In genomic region chr7:155846156-155846555, GRCh38 we compare ENCODE assay signal across 40 cellular contexts. TPM values are rescaled to one million over a fixed set of nuclear protein-coding genes. Genes with fewer than 3 reads are reported as not detected.
"Had no signal": no experiment of that assay in that cellular context is flagged by ENCODE, and none has a peak within 500 bp of the region (broad histone marks: within the 10 kb centered on the region; RNA-seq: fewer than 3 reads in every experiment).

No MANE protein-coding gene starts in this region.

- H3K9me3 ChIP-seq: body of pancreas, breast epithelium, MG63 had no signal

- H3K27me3 Mint-ChIP-seq: activated CD4-positive, alpha-beta memory T cell treated with anti-CD3 and anti-CD28 coated beads, Interleukin-2, amount 10 ng/mL, durations not matched to agents 7 days and 5 days; activated CD8-positive, alpha-beta memory T cell treated with anti-CD3 and anti-CD28 coated beads, Interleukin-2, amount 10 ng/mL, durations not matched to agents 7 days and 5 days had no signal

- H3K9me3 Mint-ChIP-seq: activated CD4-positive, alpha-beta memory T cell treated with anti-CD3 and anti-CD28 coated beads, Interleukin-2, amount 10 ng/mL, durations not matched to agents 7 days and 5 days; activated naive CD4-positive, alpha-beta T cell treated with anti-CD3 and anti-CD28 coated beads, Interleukin-2, amount 50 U/mL, for 24 hours; activated naive CD8-positive, alpha-beta T cell treated with anti-CD3 and anti-CD28 coated beads, Interleukin-2, amount 10 ng/mL, durations not matched to agents 7 days and 5 days had no signal

- H3K4me1 Mint-ChIP-seq: activated CD4-positive, alpha-beta memory T cell treated with anti-CD3 and anti-CD28 coated beads, Interleukin-2, amount 10 ng/mL, durations not matched to agents 7 days and 5 days; activated CD8-positive, alpha-beta memory T cell treated with anti-CD3 and anti-CD28 coated beads, Interleukin-2, amount 10 ng/mL, durations not matched to agents 7 days and 5 days; activated naive CD4-positive, alpha-beta T cell treated with anti-CD3 and anti-CD28 coated beads, Interleukin-2, amount 50 U/mL, for 24 hours; activated naive CD8-positive, alpha-beta T cell treated with anti-CD3 and anti-CD28 coated beads, Interleukin-2, amount 10 ng/mL, durations not matched to agents 7 days and 5 days had no signal

- H3K4me2 ChIP-seq: PC-9 had no signal

- ATAC-seq: activated CD8-positive, alpha-beta memory T cell treated with anti-CD3 and anti-CD28 coated beads, Interleukin-2, amount 10 ng/mL, durations not matched to agents 7 days and 5 days; body of pancreas had no signal

- H3K4me3 ChIP-seq: body of pancreas, breast epithelium, MG63, PC-9 had no signal

- H3K27me3 ChIP-seq: MG63 had no signal

- H3K4me1 ChIP-seq: breast epithelium had no signal

- H3K27ac Mint-ChIP-seq: activated CD4-positive, alpha-beta memory T cell treated with anti-CD3 and anti-CD28 coated beads, Interleukin-2, amount 10 ng/mL, durations not matched to agents 7 days and 5 days; activated CD8-positive, alpha-beta memory T cell treated with anti-CD3 and anti-CD28 coated beads, Interleukin-2, amount 10 ng/mL, durations not matched to agents 7 days and 5 days; activated naive CD4-positive, alpha-beta T cell treated with anti-CD3 and anti-CD28 coated beads, Interleukin-2, amount 50 U/mL, for 24 hours; activated naive CD8-positive, alpha-beta T cell treated with anti-CD3 and anti-CD28 coated beads, Interleukin-2, amount 10 ng/mL, durations not matched to agents 7 days and 5 days had no signal

- FAIRE-seq: astrocyte, RCC 7860 had no signal

- H3K36me3 Mint-ChIP-seq: activated CD8-positive, alpha-beta memory T cell treated with anti-CD3 and anti-CD28 coated beads, Interleukin-2, amount 10 ng/mL, durations not matched to agents 7 days and 5 days; activated naive CD4-positive, alpha-beta T cell treated with anti-CD3 and anti-CD28 coated beads, Interleukin-2, amount 50 U/mL, for 24 hours; activated naive CD8-positive, alpha-beta T cell treated with anti-CD3 and anti-CD28 coated beads, Interleukin-2, amount 10 ng/mL, durations not matched to agents 7 days and 5 days had no signal

- H2AFZ ChIP-seq: PC-9 had no signal

- DNase-seq: activated CD4-positive, alpha-beta memory T cell treated with anti-CD3 and anti-CD28 coated beads, Interleukin-2, amount 10 ng/mL, durations not matched to agents 7 days and 5 days; activated CD4-positive, alpha-beta T cell treated with anti-CD3 and anti-CD28 coated beads for 1 hour; activated CD4-positive, alpha-beta T cell treated with anti-CD3 and anti-CD28 coated beads for 48 hours; activated CD4-positive, CD25-positive, alpha-beta regulatory T cell; activated CD8-positive, alpha-beta memory T cell treated with anti-CD3 and anti-CD28 coated beads for 24 hours; activated CD8-positive, alpha-beta memory T cell treated with anti-CD3 and anti-CD28 coated beads, Interleukin-2, amount 10 ng/mL, durations not matched to agents 7 days and 5 days; activated CD8-positive, alpha-beta memory T cell treated with anti-CD3 and anti-CD28 coated beads, Interleukin-2, amount 50 U/mL, for 48 hours; activated gamma-delta T cell; activated naive CD4-positive, alpha-beta T cell treated with Interleukin-2 at 50 U/mL for 16 hours; activated naive CD8-positive, alpha-beta T cell treated with anti-CD3 and anti-CD28 coated beads, Interleukin-2, amount 10 ng/mL, durations not matched to agents 7 days and 5 days; activated T-cell treated with anti-CD3 and anti-CD28 coated beads, Interleukin-2, amount 50 U/mL, for 48 hours; body of pancreas; caudate nucleus; cerebellar nuclear complex; Kasumi-1; KG1; MG63; MV-4-11; NCI-H1092; NCI-H1436 treated with DMSO at 0.1 percent for 48 hours; NCI-H1694 treated with DMSO at 0.1 percent for 48 hours; NCI-H2029; NCI-H2107; NCI-H2171; NCI-H510A; NCI-H526; NCI-H748 treated with DMSO at 0.1 percent for 48 hours; NK-92 treated with Interleukin-12 subunit alpha and Interleukin-12 subunit beta, amount 100 ng/mL, for 24 hours; PC-9; Right ventricle myocardium superior; SW 1271; T-helper 1 cell; T-helper 2 cell; T-helper 9 cell; WERI-Rb-1 had no signal

- H3K36me3 ChIP-seq: breast epithelium, MG63, WERI-Rb-1 had no signal

- H3K27ac ChIP-seq: body of pancreas, breast epithelium, PC-9, RWPE1, WERI-Rb-1 had no signal

- H3K4me3 Mint-ChIP-seq: activated CD4-positive, alpha-beta memory T cell treated with anti-CD3 and anti-CD28 coated beads, Interleukin-2, amount 10 ng/mL, durations not matched to agents 7 days and 5 days; activated CD8-positive, alpha-beta memory T cell treated with anti-CD3 and anti-CD28 coated beads, Interleukin-2, amount 10 ng/mL, durations not matched to agents 7 days and 5 days; activated naive CD4-positive, alpha-beta T cell treated with anti-CD3 and anti-CD28 coated beads, Interleukin-2, amount 50 U/mL, for 24 hours; activated naive CD8-positive, alpha-beta T cell treated with anti-CD3 and anti-CD28 coated beads, Interleukin-2, amount 10 ng/mL, durations not matched to agents 7 days and 5 days had no signal

RNA-seq across cellular contexts. Expression of gene SHH, which starts 33.9 kb away (rescaled TPM):
- total RNA-seq: activated CD4-positive, alpha-beta memory T cell treated with anti-CD3 and anti-CD28 coated beads, Interleukin-2, amount 10 ng/mL, durations not matched to agents 7 days and 5 days; activated CD8-positive, alpha-beta memory T cell treated with anti-CD3 and anti-CD28 coated beads, Interleukin-2, amount 10 ng/mL, durations not matched to agents 7 days and 5 days; activated naive CD8-positive, alpha-beta T cell treated with anti-CD3 and anti-CD28 coated beads, Interleukin-2, amount 10 ng/mL, durations not matched to agents 7 days and 5 days; breast epithelium; PC-9; Right ventricle myocardium superior had no signal
